ENCODE assay signal across 19 cellular contexts in the genomic region with DNA sequence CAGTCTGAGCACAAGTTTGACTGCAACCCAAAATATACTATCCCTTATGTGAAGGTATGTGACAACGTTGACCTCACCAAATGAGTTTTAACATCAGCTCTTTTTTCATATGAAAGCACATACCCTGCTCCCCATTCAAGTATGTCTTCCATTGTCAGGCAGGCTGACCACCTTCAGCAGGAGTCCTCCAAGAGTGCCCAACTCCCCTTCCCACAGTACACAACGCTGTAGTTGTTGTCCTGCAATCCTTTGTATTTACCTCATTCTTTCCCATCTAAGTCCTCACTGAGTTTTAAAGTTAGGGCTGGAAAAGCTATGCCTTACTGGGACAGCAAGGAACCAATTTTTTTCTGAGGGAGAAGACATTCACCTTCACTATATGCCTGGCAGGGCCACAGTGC. TPM values are rescaled to one million over a fixed set of nuclear protein-coding genes. Genes with fewer than 3 reads are reported as not detected.
A peak's percentile ranks its signal among the peaks of the same experiment; 100 is the strongest.
DNase-seq lines count a peak whose midpoint lies in the region; ATAC-seq and TF ChIP-seq lines count a peak whose summit lies in the region.
"Had no signal": no experiment of that assay in that cellular context is flagged by ENCODE, and none has a peak within 500 bp of the region (broad histone marks: within the 10 kb centered on the region; RNA-seq: fewer than 3 reads in every experiment).

No MANE protein-coding gene starts in this region.

- H3K4me3 Mint-ChIP-seq in effector memory CD8-positive, alpha-beta T cell = peak overlapping the region in 1 of 2 donors; percentile 13
- no peak overlapping the region for H3K4me3 Mint-ChIP-seq in stimulated activated effector memory CD8-positive, alpha-beta T cell treated with anti-CD3 and anti-CD28 coated beads, Interleukin-12 subunit alpha, Interleukin-12 subunit beta, amount 100 ng/mL, for 72 hours

- H3K9me3 ChIP-seq in right cardiac atrium (ENCODE audit: control insufficient read depth, low read length) = no peaks in the 10 kb centered on the region
- H3K9me3 ChIP-seq: gastroesophageal sphincter, SJCRH30 had no signal

- no peaks in the 10 kb centered on the region for H3K27me3 Mint-ChIP-seq in effector memory CD8-positive, alpha-beta T cell

- WGBS in right cardiac atrium = 53% methylated on average over 2 of the region's 2 CpGs

- H3K4me3 ChIP-seq in right cardiac atrium (ENCODE audit: low read length) = no peak overlapping the region
- H3K4me3 ChIP-seq: gastroesophageal sphincter, SJCRH30 had no signal

- H3K27ac Mint-ChIP-seq in effector memory CD8-positive, alpha-beta T cell = peak overlapping the region; percentile 54 to 59
- peak overlapping the region; percentile 29 for H3K27ac Mint-ChIP-seq in stimulated activated effector memory CD8-positive, alpha-beta T cell treated with anti-CD3 and anti-CD28 coated beads, Interleukin-12 subunit alpha, Interleukin-12 subunit beta, amount 100 ng/mL, for 72 hours

- ATAC-seq in right cardiac atrium (no peak), Right ventricle myocardium inferior (no peak)
- no peak for ATAC-seq in effector memory CD8-positive, alpha-beta T cell (replicated peaks)
- no peak for ATAC-seq in stimulated activated effector memory CD8-positive, alpha-beta T cell treated with anti-CD3 and anti-CD28 coated beads, Interleukin-12 subunit alpha, Interleukin-12 subunit beta, amount 100 ng/mL, for 72 hours
- ATAC-seq: esophagus mucosa, gastroesophageal sphincter, HCT116, sciatic nerve had no signal

- H3K4me1 ChIP-seq in right cardiac atrium (ENCODE audit: control insufficient read depth, insufficient read depth, low read length) = peaks cover 4% of the 10 kb centered on the region
- H3K4me1 ChIP-seq: SJCRH30 had no signal

- H3K36me3 Mint-ChIP-seq in effector memory CD8-positive, alpha-beta T cell (ENCODE audit: insufficient read depth) = peaks cover 99% of the 10 kb centered on the region
- peaks cover 95% of the 10 kb centered on the region for H3K36me3 Mint-ChIP-seq in stimulated activated effector memory CD8-positive, alpha-beta T cell treated with anti-CD3 and anti-CD28 coated beads, Interleukin-12 subunit alpha, Interleukin-12 subunit beta, amount 100 ng/mL, for 72 hours

- H3K27me3 ChIP-seq in right cardiac atrium (ENCODE audit: control insufficient read depth, insufficient read depth) = no peaks in the 10 kb centered on the region
- H3K27me3 ChIP-seq: brain microvascular endothelial cell, gastroesophageal sphincter, SJCRH30 had no signal

- no peaks in the 10 kb centered on the region for H3K9me3 Mint-ChIP-seq in effector memory CD8-positive, alpha-beta T cell
- no peaks in the 10 kb centered on the region for H3K9me3 Mint-ChIP-seq in stimulated activated effector memory CD8-positive, alpha-beta T cell treated with anti-CD3 and anti-CD28 coated beads, Interleukin-12 subunit alpha, Interleukin-12 subunit beta, amount 100 ng/mL, for 72 hours

- intact Hi-C loops in right cardiac atrium (cut with DNase I) = no loop called here
- intact Hi-C loops in Right ventricle myocardium inferior (cut with DNase I) = no loop called here

- H3K27ac ChIP-seq in right cardiac atrium (ENCODE audit: low read length) = peak overlapping the region; percentile 17
- H3K27ac ChIP-seq: brain microvascular endothelial cell, SJCRH30 had no signal

- peaks cover 25 to 41% of the 10 kb centered on the region in 2 donors for H3K4me1 Mint-ChIP-seq in effector memory CD8-positive, alpha-beta T cell (ENCODE audit: low read depth in 2 of 2)
- H3K4me1 Mint-ChIP-seq in stimulated activated effector memory CD8-positive, alpha-beta T cell treated with anti-CD3 and anti-CD28 coated beads, Interleukin-12 subunit alpha, Interleukin-12 subunit beta, amount 100 ng/mL, for 72 hours = peaks cover 47% of the 10 kb centered on the region

- no peak for DNase-seq in right cardiac atrium
- DNase-seq in Right ventricle myocardium inferior (ENCODE audit: missing footprints) = no peak
- no peak for DNase-seq in effector memory CD8-positive, alpha-beta T cell
- no peak for DNase-seq in stimulated activated effector memory CD8-positive, alpha-beta T cell treated with anti-CD3 and anti-CD28 coated beads, Interleukin-12 subunit alpha, Interleukin-12 subunit beta, amount 100 ng/mL, for 72 hours (ENCODE audit: low spot score in 2 of 2)
- no peak for DNase-seq in NCI-H748 treated with DMSO at 0.1 percent for 48 hours (lab: John Stamatoyannopoulos, UW)
- no peak for DNase-seq in OCI-M2 (lab: John Stamatoyannopoulos, UW; ENCODE audit: unreplicated experiment)
- no peak for DNase-seq in NCI-H2081 (lab: John Stamatoyannopoulos, UW)
- DNase-seq: activated CD4-positive, alpha-beta T cell treated with anti-CD3 and anti-CD28 coated beads for 1 hour; activated naive CD4-positive, alpha-beta T cell; brain microvascular endothelial cell; NCI-H1048; NCI-H2081 treated with DMSO at 0.1 percent for 48 hours; NCI-H524 treated with DMSO at 0.1 percent for 48 hours; SJCRH30 had no signal

TF ChIP-seq in PFSK-1, 5 proteins besides CTCF, POLR2A, EP300 and RAD21:
- TF ChIP-seq POLR2AphosphoS5 (IDR thresholded peaks at IDR 0.05; ENCODE audit: low read depth, low read length) (peak; percentile 60), SIN3A (IDR thresholded peaks at IDR 0.05; ENCODE audit: borderline replicate concordance, insufficient read depth, low read length) (no peak)
TF ChIP-seq in PFSK-1: peak in this region for 1.

RNA-seq across cellular contexts. Expression of a gene that starts 14.7 kb away (rescaled TPM):
- 100 to 1,000 TPM in 2 of 4 donors, 10 to 100 TPM in 2; 91.9 to 130 (median 105) TPM for total RNA-seq in right cardiac atrium
- polyA plus RNA-seq in right cardiac atrium = 101 TPM
- 79.2 TPM for total RNA-seq in Right ventricle myocardium inferior
- polyA plus RNA-seq in PFSK-1 (2012; ENCODE audit: insufficient read length, low read depth) = 129 TPM
